ENCODE assay signal across 15 cellular contexts in genomic region chr12:119694111-119694510, GRCh38.
"Had no signal": no experiment of that assay in that cellular context is flagged by ENCODE, and none has a peak within 500 bp of the region (broad histone marks: within the 10 kb centered on the region; RNA-seq: fewer than 3 reads in every experiment).

No MANE protein-coding gene starts in this region.

- H3K27me3 ChIP-seq: brain microvascular endothelial cell, esophagus squamous epithelium, foreskin keratinocyte, left lung had no signal

- H3K27me3 Mint-ChIP-seq: activated CD4-positive, alpha-beta T cell treated with anti-CD3 and anti-CD28 coated beads, Interleukin-2, amount 10 ng/mL, durations not matched to agents 7 days and 5 days; activated naive CD4-positive, alpha-beta T cell treated with anti-CD3 and anti-CD28 coated beads, Interleukin-2, amount 10 ng/mL, durations not matched to agents 7 days and 5 days; memory B cell; stimulated activated memory B cell treated with anti-CD40 and anti-IgM and Interleukin-4, amounts not matched to agents 10 μg/mL and 1 μg/mL and 100 μg/mL, for 72 hours had no signal

- H3K36me3 ChIP-seq: brain microvascular endothelial cell had no signal

- H3K9me3 Mint-ChIP-seq: activated CD4-positive, alpha-beta T cell treated with anti-CD3 and anti-CD28 coated beads, Interleukin-2, amount 10 ng/mL, durations not matched to agents 7 days and 5 days; activated naive CD4-positive, alpha-beta T cell treated with anti-CD3 and anti-CD28 coated beads, Interleukin-2, amount 10 ng/mL, durations not matched to agents 7 days and 5 days; activated T-helper 2 cell treated with anti-CD3 and anti-CD28 coated beads, Interferon-gamma antibody, Interleukin-2, Interleukin-4, amounts not matched to agents 10 μg/mL and 5 μg/mL and 100 μg/mL, durations not matched to agents 14 hours and 24 hours and 36 hours; memory B cell; stimulated activated memory B cell treated with anti-CD40 and anti-IgM and Interleukin-4, amounts not matched to agents 10 μg/mL and 1 μg/mL and 100 μg/mL, for 72 hours had no signal

- H3K9me3 ChIP-seq: esophagus squamous epithelium, left lung had no signal

- H3K27ac ChIP-seq: brain microvascular endothelial cell, foreskin keratinocyte, SK-N-MC had no signal

- H3K27ac Mint-ChIP-seq: activated CD4-positive, alpha-beta T cell treated with anti-CD3 and anti-CD28 coated beads, Interleukin-2, amount 10 ng/mL, durations not matched to agents 7 days and 5 days; activated T-helper 2 cell treated with anti-CD3 and anti-CD28 coated beads, Interferon-gamma antibody, Interleukin-2, Interleukin-4, amounts not matched to agents 10 μg/mL and 5 μg/mL and 100 μg/mL, durations not matched to agents 14 hours and 24 hours and 36 hours; memory B cell; stimulated activated memory B cell treated with anti-CD40 and anti-IgM and Interleukin-4, amounts not matched to agents 10 μg/mL and 1 μg/mL and 100 μg/mL, for 72 hours had no signal

- H3K4me1 Mint-ChIP-seq: activated CD4-positive, alpha-beta T cell treated with anti-CD3 and anti-CD28 coated beads, Interleukin-2, amount 10 ng/mL, durations not matched to agents 7 days and 5 days; activated naive CD4-positive, alpha-beta T cell treated with anti-CD3 and anti-CD28 coated beads, Interleukin-2, amount 10 ng/mL, durations not matched to agents 7 days and 5 days; memory B cell; stimulated activated memory B cell treated with anti-CD40 and anti-IgM and Interleukin-4, amounts not matched to agents 10 μg/mL and 1 μg/mL and 100 μg/mL, for 72 hours had no signal

- H3K36me3 Mint-ChIP-seq: memory B cell; stimulated activated memory B cell treated with anti-CD40 and anti-IgM and Interleukin-4, amounts not matched to agents 10 μg/mL and 1 μg/mL and 100 μg/mL, for 72 hours had no signal

- DNase-seq: activated CD4-positive, alpha-beta T cell treated with anti-CD3 and anti-CD28 coated beads, Interleukin-2, amount 10 ng/mL, durations not matched to agents 7 days and 5 days; activated CD4-positive, CD25-positive, alpha-beta regulatory T cell; activated naive CD4-positive, alpha-beta T cell treated with anti-CD3 and anti-CD28 coated beads, Interleukin-2, amount 10 ng/mL, durations not matched to agents 7 days and 5 days; activated T-cell treated with anti-CD3 and anti-CD28 coated beads for 4 hours; brain microvascular endothelial cell; esophagus squamous epithelium; foreskin keratinocyte; head of caudate nucleus; left lung; posterior cingulate gyrus; substantia nigra had no signal

- H3K4me1 ChIP-seq: foreskin keratinocyte had no signal

- H3K4me3 Mint-ChIP-seq: activated CD4-positive, alpha-beta T cell treated with anti-CD3 and anti-CD28 coated beads, Interleukin-2, amount 10 ng/mL, durations not matched to agents 7 days and 5 days; activated naive CD4-positive, alpha-beta T cell treated with anti-CD3 and anti-CD28 coated beads, Interleukin-2, amount 10 ng/mL, durations not matched to agents 7 days and 5 days; memory B cell; stimulated activated memory B cell treated with anti-CD40 and anti-IgM and Interleukin-4, amounts not matched to agents 10 μg/mL and 1 μg/mL and 100 μg/mL, for 72 hours had no signal

- H3K4me3 ChIP-seq: esophagus squamous epithelium, left lung, SK-N-MC had no signal
